In the genomic region with DNA sequence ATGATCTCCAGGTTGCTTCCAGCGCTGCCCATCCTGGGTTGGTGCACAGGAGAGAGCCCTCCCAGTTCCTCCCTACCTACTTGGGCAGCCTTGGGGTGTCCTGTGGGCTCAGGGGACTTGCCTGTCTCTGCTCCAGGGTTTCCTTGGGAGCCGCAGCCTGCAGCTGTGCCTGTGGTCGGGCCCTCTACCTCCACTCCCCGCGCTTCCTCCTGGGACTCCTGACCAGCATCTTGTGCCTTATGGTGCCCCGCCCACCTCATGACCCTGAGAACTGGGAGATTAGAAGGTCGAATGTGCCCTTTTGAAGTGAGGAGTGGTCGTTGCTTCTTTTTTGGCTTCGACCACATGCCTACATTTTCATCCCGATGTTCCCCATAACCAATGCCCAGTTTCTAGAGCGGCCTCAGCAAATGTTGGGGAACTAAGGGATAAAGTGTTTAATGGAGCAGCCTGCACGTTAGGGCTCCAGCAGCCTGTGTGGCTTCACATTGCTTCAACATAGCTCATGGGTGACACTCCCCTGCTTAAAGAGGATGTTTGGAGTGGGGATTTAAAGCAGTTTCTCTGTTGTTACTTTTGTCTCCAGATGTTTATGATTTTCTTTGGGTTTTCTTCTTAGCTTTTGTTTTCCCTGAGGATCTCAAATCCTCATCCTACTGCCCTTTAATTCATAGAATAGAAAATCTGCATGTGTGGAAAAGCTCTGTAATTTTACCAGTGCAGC, we compare ENCODE assay signal across 1 cellular context.
TF ChIP-seq lines count a peak whose summit lies in the region.

No MANE protein-coding gene starts in this region.

TF ChIP-seq in GM23338, 12 proteins besides CTCF, POLR2A, EP300 and RAD21 (continued from another document):
- TF ChIP-seq, protein P1, sequence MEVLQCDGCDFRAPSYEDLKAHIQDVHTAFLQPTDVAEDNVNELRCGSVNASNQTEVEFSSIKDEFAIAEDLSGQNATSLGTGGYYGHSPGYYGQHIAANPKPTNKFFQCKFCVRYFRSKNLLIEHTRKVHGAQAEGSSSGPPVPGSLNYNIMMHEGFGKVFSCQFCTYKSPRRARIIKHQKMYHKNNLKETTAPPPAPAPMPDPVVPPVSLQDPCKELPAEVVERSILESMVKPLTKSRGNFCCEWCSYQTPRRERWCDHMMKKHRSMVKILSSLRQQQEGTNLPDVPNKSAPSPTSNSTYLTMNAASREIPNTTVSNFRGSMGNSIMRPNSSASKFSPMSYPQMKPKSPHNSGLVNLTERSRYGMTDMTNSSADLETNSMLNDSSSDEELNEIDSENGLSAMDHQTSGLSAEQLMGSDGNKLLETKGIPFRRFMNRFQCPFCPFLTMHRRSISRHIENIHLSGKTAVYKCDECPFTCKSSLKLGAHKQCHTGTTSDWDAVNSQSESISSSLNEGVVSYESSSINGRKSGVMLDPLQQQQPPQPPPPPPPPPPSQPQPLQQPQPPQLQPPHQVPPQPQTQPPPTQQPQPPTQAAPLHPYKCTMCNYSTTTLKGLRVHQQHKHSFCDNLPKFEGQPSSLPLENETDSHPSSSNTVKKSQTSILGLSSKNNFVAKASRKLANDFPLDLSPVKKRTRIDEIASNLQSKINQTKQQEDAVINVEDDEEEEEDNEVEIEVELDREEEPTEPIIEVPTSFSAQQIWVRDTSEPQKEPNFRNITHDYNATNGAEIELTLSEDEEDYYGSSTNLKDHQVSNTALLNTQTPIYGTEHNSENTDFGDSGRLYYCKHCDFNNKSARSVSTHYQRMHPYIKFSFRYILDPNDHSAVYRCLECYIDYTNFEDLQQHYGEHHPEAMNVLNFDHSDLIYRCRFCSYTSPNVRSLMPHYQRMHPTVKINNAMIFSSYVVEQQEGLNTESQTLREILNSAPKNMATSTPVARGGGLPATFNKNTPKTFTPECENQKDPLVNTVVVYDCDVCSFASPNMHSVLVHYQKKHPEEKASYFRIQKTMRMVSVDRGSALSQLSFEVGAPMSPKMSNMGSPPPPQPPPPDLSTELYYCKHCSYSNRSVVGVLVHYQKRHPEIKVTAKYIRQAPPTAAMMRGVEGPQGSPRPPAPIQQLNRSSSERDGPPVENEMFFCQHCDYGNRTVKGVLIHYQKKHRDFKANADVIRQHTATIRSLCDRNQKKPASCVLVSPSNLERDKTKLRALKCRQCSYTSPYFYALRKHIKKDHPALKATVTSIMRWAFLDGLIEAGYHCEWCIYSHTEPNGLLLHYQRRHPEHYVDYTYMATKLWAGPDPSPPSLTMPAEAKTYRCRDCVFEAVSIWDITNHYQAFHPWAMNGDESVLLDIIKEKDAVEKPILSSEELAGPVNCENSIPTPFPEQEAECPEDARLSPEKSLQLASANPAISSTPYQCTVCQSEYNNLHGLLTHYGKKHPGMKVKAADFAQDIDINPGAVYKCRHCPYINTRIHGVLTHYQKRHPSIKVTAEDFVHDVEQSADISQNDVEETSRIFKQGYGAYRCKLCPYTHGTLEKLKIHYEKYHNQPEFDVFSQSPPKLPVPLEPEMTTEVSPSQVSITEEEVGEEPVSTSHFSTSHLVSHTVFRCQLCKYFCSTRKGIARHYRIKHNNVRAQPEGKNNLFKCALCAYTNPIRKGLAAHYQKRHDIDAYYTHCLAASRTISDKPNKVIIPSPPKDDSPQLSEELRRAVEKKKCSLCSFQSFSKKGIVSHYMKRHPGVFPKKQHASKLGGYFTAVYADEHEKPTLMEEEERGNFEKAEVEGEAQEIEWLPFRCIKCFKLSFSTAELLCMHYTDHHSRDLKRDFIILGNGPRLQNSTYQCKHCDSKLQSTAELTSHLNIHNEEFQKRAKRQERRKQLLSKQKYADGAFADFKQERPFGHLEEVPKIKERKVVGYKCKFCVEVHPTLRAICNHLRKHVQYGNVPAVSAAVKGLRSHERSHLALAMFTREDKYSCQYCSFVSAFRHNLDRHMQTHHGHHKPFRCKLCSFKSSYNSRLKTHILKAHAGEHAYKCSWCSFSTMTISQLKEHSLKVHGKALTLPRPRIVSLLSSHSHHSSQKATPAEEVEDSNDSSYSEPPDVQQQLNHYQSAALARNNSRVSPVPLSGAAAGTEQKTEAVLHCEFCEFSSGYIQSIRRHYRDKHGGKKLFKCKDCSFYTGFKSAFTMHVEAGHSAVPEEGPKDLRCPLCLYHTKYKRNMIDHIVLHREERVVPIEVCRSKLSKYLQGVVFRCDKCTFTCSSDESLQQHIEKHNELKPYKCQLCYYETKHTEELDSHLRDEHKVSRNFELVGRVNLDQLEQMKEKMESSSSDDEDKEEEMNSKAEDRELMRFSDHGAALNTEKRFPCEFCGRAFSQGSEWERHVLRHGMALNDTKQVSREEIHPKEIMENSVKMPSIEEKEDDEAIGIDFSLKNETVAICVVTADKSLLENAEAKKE (CRISPR knock-in tag; IDR thresholded peaks at IDR 0.05): no peak
